ENCODE assay signal across 27 cellular contexts in genomic region chr3:39187372-39188155, GRCh38. TPM values are rescaled to one million over a fixed set of nuclear protein-coding genes. Genes with fewer than 3 reads are reported as not detected.
"Had no signal": no experiment of that assay in that cellular context is flagged by ENCODE, and none has a peak within 500 bp of the region (broad histone marks: within the 10 kb centered on the region; RNA-seq: fewer than 3 reads in every experiment).

No MANE protein-coding gene starts in this region.

- H3K4me3 ChIP-seq: adrenal gland, ascending aorta, esophagus squamous epithelium, gastroesophageal sphincter, pancreas, right lobe of liver, testis, vagina had no signal

- ATAC-seq: gastroesophageal sphincter; naive thymus-derived CD8-positive, alpha-beta T cell; pancreas; right lobe of liver; stimulated activated memory B cell treated with anti-CD40 and anti-IgM and Interleukin-4, amounts not matched to agents 10 μg/mL and 1 μg/mL and 100 μg/mL, for 72 hours; T-helper 17 cell had no signal

- DNase-seq: activated B cell treated with CpG ODN at 0.5 μM for 24 hours; activated CD4-positive, alpha-beta T cell treated with anti-CD3 and anti-CD28 coated beads for 4 hours; activated CD4-positive, alpha-beta T cell treated with anti-CD3 and anti-CD28 coated beads, Interleukin-2, amount 50 U/mL, for 48 hours; activated gamma-delta T cell; adrenal gland; brain microvascular endothelial cell; caudate nucleus; esophagus squamous epithelium; head of caudate nucleus; naive thymus-derived CD8-positive, alpha-beta T cell; right lobe of liver; small intestine; stimulated activated CD4-positive, alpha-beta T cell treated with anti-CD3 and anti-CD28 coated beads, Interleukin-2, amount 100 ng/mL, for 24 hours; SW 1271; T-helper 17 cell; testis had no signal

- H3K36me3 ChIP-seq: adrenal gland, ascending aorta, brain microvascular endothelial cell, esophagus squamous epithelium, gastroesophageal sphincter, neutrophil, pancreas, right lobe of liver, vagina had no signal

- H3K9me3 ChIP-seq: adrenal gland, ascending aorta, esophagus squamous epithelium, gastroesophageal sphincter, neutrophil, pancreas, right lobe of liver, testis, vagina had no signal

- FAIRE-seq: islet of Langerhans, pancreas, small intestine had no signal

- H3K27me3 ChIP-seq: adrenal gland, ascending aorta, brain microvascular endothelial cell, esophagus squamous epithelium, gastroesophageal sphincter, neutrophil, pancreas, right lobe of liver, testis, vagina had no signal

- H3K27ac ChIP-seq: adrenal gland, ascending aorta, brain microvascular endothelial cell, esophagus squamous epithelium, gastroesophageal sphincter, neutrophil, pancreas, right lobe of liver, testis, vagina had no signal

- H3K4me1 ChIP-seq: adrenal gland, ascending aorta, right lobe of liver, testis, vagina had no signal

RNA-seq across cellular contexts. Expression of gene XIRP1, which starts 4.8 kb away (rescaled TPM):
- total RNA-seq: ascending aorta; dermis microvascular lymphatic vessel endothelial cell; lung microvascular endothelial cell; mesothelial cell of epicardium; naive thymus-derived CD8-positive, alpha-beta T cell; pulmonary artery endothelial cell; T-helper 17 cell; vagina had no signal
- polyA plus RNA-seq: naive thymus-derived CD8-positive, alpha-beta T cell had no signal
